8 cellular contexts compared by ENCODE assay signal in the genomic region with DNA sequence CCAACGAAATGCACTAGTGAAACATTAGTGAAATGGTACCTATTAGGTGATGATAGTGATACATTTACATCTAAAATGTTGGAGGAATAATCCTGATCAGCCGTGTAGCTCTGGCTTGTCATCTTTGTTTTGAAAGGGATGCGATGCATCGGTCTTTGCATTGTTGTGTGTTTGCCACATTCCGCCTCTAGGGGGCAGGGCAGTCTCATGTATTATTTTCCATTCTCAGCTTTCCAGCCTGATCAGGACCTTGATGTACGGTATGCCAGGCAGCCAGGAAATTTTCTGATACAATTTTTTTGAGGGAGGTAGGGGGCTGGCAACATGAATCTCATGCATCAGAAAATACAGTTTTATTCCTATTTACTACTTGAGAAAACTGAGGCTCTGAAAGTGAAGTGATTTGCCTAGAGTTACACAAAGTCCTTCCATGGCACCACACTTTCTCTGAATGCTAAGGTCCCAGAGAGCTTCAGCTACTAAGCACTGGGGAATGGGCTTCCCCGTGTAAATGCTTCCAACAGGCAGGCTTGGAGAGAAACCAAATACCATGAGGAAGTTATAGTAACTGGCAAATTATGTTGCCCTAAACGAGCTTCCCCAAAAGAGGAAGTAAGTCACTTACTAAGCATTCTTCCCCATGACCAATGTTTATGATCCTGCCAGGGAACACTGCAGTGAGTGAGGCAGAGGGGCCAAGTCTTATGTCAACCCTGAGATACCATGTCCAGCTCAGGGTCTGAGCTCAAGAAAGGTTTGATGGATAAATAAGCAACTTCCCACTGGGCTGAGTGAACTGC. TPM values are rescaled to one million over a fixed set of nuclear protein-coding genes. Genes with fewer than 3 reads are reported as not detected.
DNase-seq lines count a peak whose midpoint lies in the region; ATAC-seq, FAIRE-seq and TF ChIP-seq lines count a peak whose summit lies in the region.

No MANE protein-coding gene starts in this region.

- H2AFZ ChIP-seq in endothelial cell of umbilical vein (ENCODE audit: low read depth, low read length) = no peak overlapping the region

- no peaks in the 10 kb centered on the region for H3K9me1 ChIP-seq in endothelial cell of umbilical vein (replicated peaks; ENCODE audit: control insufficient read depth, extremely low read depth, insufficient read depth, low read length)

- H4K20me1 ChIP-seq in endothelial cell of umbilical vein (replicated peaks; ENCODE audit: control insufficient read depth, extremely low read depth, insufficient read depth, low read length) = no peaks in the 10 kb centered on the region

- DNase-seq in COR-L47 (lab: John Stamatoyannopoulos, UW) = peak; percentile 33
- peak; percentile 30 for DNase-seq in H4 (ENCODE audit: low spot score)
- DNase-seq in NCI-H748 (lab: John Stamatoyannopoulos, UW; ENCODE audit: unreplicated experiment) = peak; percentile 50
- DNase-seq in activated CD8-positive, alpha-beta memory T cell treated with anti-CD3 and anti-CD28 coated beads for 48 hours (ENCODE audit: low read depth in 2 of 3, low spot score in 2 of 3) = peak in 2 of 3 experiments; percentile 36 to 51
- DNase-seq in endothelial cell of umbilical vein (ENCODE audit: low read depth, low spot score) = peak; percentile 56
- DNase-seq in myocyte (ENCODE audit: low read depth) = peak; percentile 54
- DNase-seq in stimulated activated naive B cell treated with anti-CD40 and anti-IgM and Interleukin-4, amounts not matched to agents 10 μg/mL and 1 μg/mL and 100 μg/mL, for 72 hours = peak; percentile 24

- CTCF ChIA-PET in endothelial cell of umbilical vein (lab: Charles Lee) = interaction anchor here (0.6 to 9.3 kb wide), 30 partner anchors 9 to 242 kb away, joined by 3 to 208 read pairs (median 5); a partner anchor contains a TSS

- no peaks in the 10 kb centered on the region for H3K36me3 Mint-ChIP-seq in stimulated activated naive B cell treated with anti-CD40 and anti-IgM and Interleukin-4, amounts not matched to agents 10 μg/mL and 1 μg/mL and 100 μg/mL, for 72 hours

- POLR2A ChIA-PET in endothelial cell of umbilical vein (lab: Charles Lee) = no interaction called here

- H3K9ac ChIP-seq in endothelial cell of umbilical vein (replicated peaks; ENCODE audit: extremely low read depth, insufficient read depth, low read length) = peak overlapping the region; percentile 9

- no peaks in the 10 kb centered on the region for H3K79me2 ChIP-seq in endothelial cell of umbilical vein (ENCODE audit: control insufficient read depth, insufficient read depth, low read length)

- H3K4me1 ChIP-seq in endothelial cell of umbilical vein (ENCODE audit: control insufficient read depth, extremely low read depth, insufficient read depth, low read length) = peaks cover 9% of the 10 kb centered on the region

- dilution Hi-C loops in endothelial cell of umbilical vein (cut with MboI; ENCODE audit: extremely low pct_ligation_motif_present, low sequenced_read_pairs) = no loop called here

- H3K9me3 Mint-ChIP-seq in stimulated activated naive B cell treated with anti-CD40 and anti-IgM and Interleukin-4, amounts not matched to agents 10 μg/mL and 1 μg/mL and 100 μg/mL, for 72 hours = no peaks in the 10 kb centered on the region

- H3K9me3 ChIP-seq in endothelial cell of umbilical vein (replicated peaks; ENCODE audit: control insufficient read depth, insufficient read depth, low read length) = no peaks in the 10 kb centered on the region

- H3K4me1 Mint-ChIP-seq in stimulated activated naive B cell treated with anti-CD40 and anti-IgM and Interleukin-4, amounts not matched to agents 10 μg/mL and 1 μg/mL and 100 μg/mL, for 72 hours = peaks cover 8 to 12% of the 10 kb centered on the region in 2 donors

- peak; percentile 52 to 57 for TF ChIP-seq CTCF in endothelial cell of umbilical vein (IDR thresholded peaks at IDR 0.05; ENCODE audit: extremely low read depth in 1 of 2, insufficient read depth in 1 of 2, low read depth in 1 of 2, low read length in 2 of 2)

- peak overlapping the region; percentile 64 for H3K4me2 ChIP-seq in endothelial cell of umbilical vein (ENCODE audit: insufficient read depth, low read length)

- no peak for TF ChIP-seq POLR2A in endothelial cell of umbilical vein (IDR thresholded peaks at IDR 0.05; ENCODE audit: low read depth, low read length)

- H3K27me3 ChIP-seq in endothelial cell of umbilical vein (ENCODE audit: control insufficient read depth in 2 of 2, insufficient read depth in 2 of 2, low read length in 2 of 2) = peaks cover 0 to 4% of the 10 kb centered on the region in 2 experiments

- peak overlapping the region in 1 of 3 experiments; percentile 36 for H3K4me3 ChIP-seq in endothelial cell of umbilical vein (replicated peaks in 1 of 3; ENCODE audit: insufficient read depth in 1 of 3, low read depth in 1 of 3, low read length in 3 of 3)

- peaks cover 7 to 30% of the 10 kb centered on the region in 2 donors for H3K27me3 Mint-ChIP-seq in stimulated activated naive B cell treated with anti-CD40 and anti-IgM and Interleukin-4, amounts not matched to agents 10 μg/mL and 1 μg/mL and 100 μg/mL, for 72 hours

- H3K27ac Mint-ChIP-seq in stimulated activated naive B cell treated with anti-CD40 and anti-IgM and Interleukin-4, amounts not matched to agents 10 μg/mL and 1 μg/mL and 100 μg/mL, for 72 hours = no peak overlapping the region

- BruUV-seq in endothelial cell of umbilical vein (replicated peaks; lab: Mats Ljungman, UMichigan) = no TSS peak

- peak; percentile 67 to 68 for ATAC-seq in stimulated activated naive B cell treated with anti-CD40 and anti-IgM and Interleukin-4, amounts not matched to agents 10 μg/mL and 1 μg/mL and 100 μg/mL, for 72 hours (replicated peaks)
- no peak for ATAC-seq in HG03045 (IDR thresholded peaks at IDR 0.05; ENCODE audit: unreplicated experiment)

- FAIRE-seq in endothelial cell of umbilical vein (lab: Jason Lieb, UNC) = peak; percentile 89

- no peaks in the 10 kb centered on the region for H3K36me3 ChIP-seq in endothelial cell of umbilical vein (ENCODE audit: control insufficient read depth in 2 of 2, extremely low read depth in 1 of 2, insufficient read depth in 2 of 2, low read length in 2 of 2)

- peak overlapping the region; percentile 48 for H3K27ac ChIP-seq in endothelial cell of umbilical vein (ENCODE audit: insufficient read depth, low read depth, low read length)

- H3K4me3 Mint-ChIP-seq in stimulated activated naive B cell treated with anti-CD40 and anti-IgM and Interleukin-4, amounts not matched to agents 10 μg/mL and 1 μg/mL and 100 μg/mL, for 72 hours = no peak overlapping the region

- intact Hi-C loops in endothelial cell of umbilical vein (cut with micrococcal nuclease) = loop anchor here (1.0 to 5.0 kb wide), 3 partner anchors 133 to 519 kb away; no protein-coding TSS in a partner anchor

TF ChIP-seq in endothelial cell of umbilical vein, 7 proteins besides CTCF, POLR2A, EP300 and RAD21:
- TF ChIP-seq GATA2 (IDR thresholded peaks at IDR 0.05; ENCODE audit: insufficient read depth, insufficient read length, low read depth, low read length) = no peak
- TF ChIP-seq JUN (IDR thresholded peaks at IDR 0.05; ENCODE audit: borderline replicate concordance, insufficient read depth, insufficient read length, low read depth) = no peak
- no peak for TF ChIP-seq POLR2AphosphoS5 (IDR thresholded peaks at IDR 0.05; ENCODE audit: insufficient read depth, low read depth, low read length)
- no peak for TF ChIP-seq EZH2 (IDR thresholded peaks at IDR 0.05; ENCODE audit: borderline replicate concordance, low read depth, low read length, severe bottlenecking)
- TF ChIP-seq, protein P1, sequence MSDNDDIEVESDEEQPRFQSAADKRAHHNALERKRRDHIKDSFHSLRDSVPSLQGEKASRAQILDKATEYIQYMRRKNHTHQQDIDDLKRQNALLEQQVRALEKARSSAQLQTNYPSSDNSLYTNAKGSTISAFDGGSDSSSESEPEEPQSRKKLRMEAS (IDR thresholded peaks at IDR 0.05; ENCODE audit: insufficient read depth, insufficient read length) = no peak
- TF ChIP-seq FOS (IDR thresholded peaks at IDR 0.05; ENCODE audit: borderline replicate concordance, insufficient read depth, low read length) = no peak
- no peak for TF ChIP-seq MYC (IDR thresholded peaks at IDR 0.05; ENCODE audit: low read depth, low read length)

RNA-seq across cellular contexts. Expression of a gene that starts 31.8 kb away (rescaled TPM):
- total RNA-seq in H4 (2014; rRNA removed; shearing (Covaris generic)) = 9.3 and 11.9 TPM in 2 replicates
- 9.4 and 9.9 TPM in 2 replicates for total RNA-seq in endothelial cell of umbilical vein
- polyA plus RNA-seq in endothelial cell of umbilical vein = 5.4 and 6.7 TPM in 2 replicates
- 5.8 and 6.3 TPM in 2 replicates for polyA plus RNA-seq in endothelial cell of umbilical vein (2011; cell fraction: cytosol; rRNA removed)
- polyA plus RNA-seq in endothelial cell of umbilical vein (2011; cell fraction: nucleus; rRNA removed) = 12.5 and 13.9 TPM in 2 replicates
- 7.1 and 11.5 TPM in 2 replicates for polyA plus RNA-seq in endothelial cell of umbilical vein (2012)
- polyA minus RNA-seq in endothelial cell of umbilical vein = 6.4 and 8.3 TPM in 2 replicates
- polyA minus RNA-seq in endothelial cell of umbilical vein (2011; cell fraction: cytosol; rRNA and poly(A)+ RNA removed) = 9.2 TPM
- polyA minus RNA-seq in endothelial cell of umbilical vein (2011; cell fraction: nucleus; rRNA and poly(A)+ RNA removed) = 7.3 and 8.5 TPM in 2 replicates
- total RNA-seq in myocyte = 9.2 and 12.3 TPM in 2 replicates
- 40.2 TPM for polyA plus RNA-seq in myocyte (2012)
